19 cellular contexts compared by ENCODE assay signal in the genomic region with DNA sequence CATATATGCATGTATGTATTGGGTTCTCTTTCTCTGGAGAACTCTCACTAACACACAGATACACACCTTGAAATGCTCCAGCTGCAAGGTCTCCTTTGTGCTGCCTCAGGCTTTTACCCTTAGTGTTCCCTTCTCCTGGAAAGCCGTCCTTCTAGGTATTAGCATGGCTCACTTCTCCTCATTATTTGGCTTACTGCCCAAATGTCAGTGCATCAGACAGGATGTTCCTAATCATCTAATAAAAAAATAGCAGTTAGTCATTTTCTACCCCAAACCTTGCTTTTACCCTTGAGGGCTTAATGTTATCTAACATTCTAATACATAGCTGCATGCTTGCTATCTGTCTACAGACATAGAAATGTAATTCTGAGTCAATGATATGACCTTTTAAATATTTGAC.
"Had no signal": no experiment of that assay in that cellular context is flagged by ENCODE, and none has a peak within 500 bp of the region (broad histone marks: within the 10 kb centered on the region; RNA-seq: fewer than 3 reads in every experiment).

No MANE protein-coding gene starts in this region.

- ATAC-seq: activated CD8-positive, alpha-beta memory T cell treated with anti-CD3 and anti-CD28 coated beads, Interleukin-2, amount 10 ng/mL, durations not matched to agents 7 days and 5 days; heart left ventricle; right lobe of liver had no signal

- H3K27ac ChIP-seq: cardiac muscle cell, esophagus muscularis mucosa, heart left ventricle, prostate gland, right lobe of liver, tibial nerve, WERI-Rb-1 had no signal

- H3K4me3 ChIP-seq: cardiac muscle cell, esophagus muscularis mucosa, heart left ventricle, lung, prostate gland, right lobe of liver, smooth muscle cell, tibial nerve had no signal

- DNase-seq: activated CD4-positive, alpha-beta T cell treated with anti-CD3 and anti-CD28 coated beads, Interleukin-2, amount 50 U/mL, for 48 hours; activated CD8-positive, alpha-beta memory T cell treated with anti-CD3 and anti-CD28 coated beads, Interleukin-2, amount 10 ng/mL, durations not matched to agents 7 days and 5 days; activated naive CD4-positive, alpha-beta T cell treated with anti-CD3 and anti-CD28 coated beads, Interleukin-2, amount 10 ng/mL, durations not matched to agents 7 days and 5 days; activated T-cell treated with anti-CD3 and anti-CD28 coated beads, Interleukin-2, amount 50 U/mL, for 1 hour; heart left ventricle; midbrain; right lobe of liver; stimulated activated CD4-positive, alpha-beta T cell treated with anti-CD3 and anti-CD28 coated beads, Interleukin-4, amount 100 ng/mL, for 4 hours; stimulated activated CD8-positive, alpha-beta memory T cell treated with anti-CD3 and anti-CD28 coated beads, Interleukin-4, amount 100 ng/mL, for 48 hours; stimulated activated naive CD4-positive, alpha-beta T cell treated with Interleukin-2 at 50 U/mL for 16 hours; substantia nigra; T-helper 1 cell; WERI-Rb-1 had no signal
